In the genomic region with DNA sequence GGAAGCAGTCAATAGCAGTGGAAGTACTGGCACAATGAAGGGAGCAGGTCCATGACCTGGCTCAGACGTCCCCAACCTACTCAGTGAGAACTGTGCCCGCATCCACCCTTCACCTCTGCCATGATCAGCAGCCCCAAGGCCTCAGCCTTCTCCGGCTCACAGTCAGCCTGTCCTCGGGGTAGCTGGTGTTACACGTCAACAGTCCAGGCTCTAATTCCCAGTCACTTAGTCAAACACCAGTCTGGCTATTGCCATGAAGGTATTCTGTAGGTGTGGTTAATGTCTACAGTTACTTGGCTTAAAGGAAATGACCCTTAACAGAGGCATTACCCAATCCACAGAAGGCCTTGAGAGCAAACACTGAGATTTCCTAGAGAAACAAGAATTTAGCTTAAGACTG, we compare ENCODE assay signal across 17 cellular contexts. TPM values are rescaled to one million over a fixed set of nuclear protein-coding genes. Genes with fewer than 3 reads are reported as not detected.
DNase-seq lines count a peak whose midpoint lies in the region; ATAC-seq and TF ChIP-seq lines count a peak whose summit lies in the region.
"Had no signal": no experiment of that assay in that cellular context is flagged by ENCODE, and none has a peak within 500 bp of the region (broad histone marks: within the 10 kb centered on the region; RNA-seq: fewer than 3 reads in every experiment).

No MANE protein-coding gene starts in this region.

- H3K4me3 ChIP-seq in hepatocyte (no peak overlapping the region), colonic mucosa (no peak overlapping the region), Karpas-422 (ENCODE audit: low read length) (no peak overlapping the region)
- H3K4me3 ChIP-seq: vagina had no signal

- no peaks in the 10 kb centered on the region for H3K36me3 Mint-ChIP-seq in activated T-cell treated with anti-CD3 and anti-CD28 coated beads, Interleukin-2, amount 50 U/mL, for 72 hours (ENCODE audit: insufficient read depth in 2 of 2)
- H3K36me3 Mint-ChIP-seq: stimulated activated effector memory CD8-positive, alpha-beta T cell treated with anti-CD3 and anti-CD28 coated beads, Interleukin-12 subunit alpha, Interleukin-12 subunit beta, amount 100 ng/mL, for 72 hours had no signal

- H3K9me3 ChIP-seq in hepatocyte (ENCODE audit: low read depth) (no peaks in the 10 kb centered on the region), colonic mucosa (no peaks in the 10 kb centered on the region), Karpas-422 (ENCODE audit: low read length) (no peaks in the 10 kb centered on the region)
- H3K9me3 ChIP-seq: vagina had no signal

- H3K4me1 ChIP-seq in hepatocyte (ENCODE audit: insufficient read depth) (peaks cover 21% of the 10 kb centered on the region), colonic mucosa (no peaks in the 10 kb centered on the region), Karpas-422 (ENCODE audit: low read length) (no peaks in the 10 kb centered on the region)

- no peak overlapping the region for H3K4me2 ChIP-seq in hepatocyte
- no peak overlapping the region for H3K4me2 ChIP-seq in Karpas-422 (ENCODE audit: low read depth, low read length, poor library complexity, severe bottlenecking)

- H3K9me3 Mint-ChIP-seq in activated T-cell treated with anti-CD3 and anti-CD28 coated beads, Interleukin-2, amount 50 U/mL, for 72 hours = peaks cover 0 to 1% of the 10 kb centered on the region in 2 donors
- H3K9me3 Mint-ChIP-seq: stimulated activated effector memory CD8-positive, alpha-beta T cell treated with anti-CD3 and anti-CD28 coated beads, Interleukin-12 subunit alpha, Interleukin-12 subunit beta, amount 100 ng/mL, for 72 hours had no signal

- 37% methylated on average over 5 of the region's 5 CpGs for WGBS in hepatocyte (ENCODE audit: low lambda C conversion rate, missing lambda C conversion rate)

- no peak overlapping the region for H3K9ac ChIP-seq in colonic mucosa (ENCODE audit: low read depth in 2 of 2, low read length in 2 of 2)
- H3K9ac ChIP-seq in Karpas-422 (ENCODE audit: low read length) = no peak overlapping the region

- H3K9me2 ChIP-seq in hepatocyte (replicated peaks; ENCODE audit: insufficient read depth) (no peaks in the 10 kb centered on the region), Karpas-422 (replicated peaks; ENCODE audit: insufficient read depth, low read length) (no peaks in the 10 kb centered on the region)

- peak overlapping the region; percentile 93 for H3K27ac ChIP-seq in hepatocyte
- no peak overlapping the region for H3K27ac ChIP-seq in colonic mucosa
- no peak overlapping the region for H3K27ac ChIP-seq in Karpas-422 (ENCODE audit: low read length)
- H3K27ac ChIP-seq: HL-60, vagina had no signal

- H4K20me1 ChIP-seq in hepatocyte (ENCODE audit: insufficient read depth, poor library complexity, severe bottlenecking) = peaks cover 18% of the 10 kb centered on the region
- no peaks in the 10 kb centered on the region for H4K20me1 ChIP-seq in Karpas-422 (ENCODE audit: insufficient read depth, low read depth, low read length)

- no peak overlapping the region for H3K27ac Mint-ChIP-seq in activated T-cell treated with anti-CD3 and anti-CD28 coated beads, Interleukin-2, amount 50 U/mL, for 72 hours
- H3K27ac Mint-ChIP-seq: stimulated activated effector memory CD8-positive, alpha-beta T cell treated with anti-CD3 and anti-CD28 coated beads, Interleukin-12 subunit alpha, Interleukin-12 subunit beta, amount 100 ng/mL, for 72 hours had no signal

- peaks cover 11% of the 10 kb centered on the region for H3K4me1 Mint-ChIP-seq in activated T-cell treated with anti-CD3 and anti-CD28 coated beads, Interleukin-2, amount 50 U/mL, for 72 hours (ENCODE audit: low read depth)
- H3K4me1 Mint-ChIP-seq: stimulated activated effector memory CD8-positive, alpha-beta T cell treated with anti-CD3 and anti-CD28 coated beads, Interleukin-12 subunit alpha, Interleukin-12 subunit beta, amount 100 ng/mL, for 72 hours had no signal

- TF ChIP-seq CTCF in hepatocyte (IDR thresholded peaks at IDR 0.05; ENCODE audit: poor library complexity) (no peak), colonic mucosa (IDR thresholded peaks at IDR 0.05) (no peak)

- ATAC-seq in activated T-cell treated with anti-CD3 and anti-CD28 coated beads, Interleukin-2, amount 50 U/mL, for 72 hours (replicated peaks in 1 of 2) = no peak
- ATAC-seq: stimulated activated effector memory CD8-positive, alpha-beta T cell treated with anti-CD3 and anti-CD28 coated beads, Interleukin-12 subunit alpha, Interleukin-12 subunit beta, amount 100 ng/mL, for 72 hours had no signal

- H2AFZ ChIP-seq in hepatocyte (no peak overlapping the region), Karpas-422 (ENCODE audit: low read length) (no peak overlapping the region)

- H3K27me3 ChIP-seq in hepatocyte = no peaks in the 10 kb centered on the region
- no peaks in the 10 kb centered on the region for H3K27me3 ChIP-seq in colonic mucosa
- no peaks in the 10 kb centered on the region for H3K27me3 ChIP-seq in Karpas-422 (ENCODE audit: low read length)
- H3K27me3 ChIP-seq: vagina had no signal

- H3K36me3 ChIP-seq in hepatocyte (replicated peaks; ENCODE audit: insufficient read depth, low read depth) = no peaks in the 10 kb centered on the region
- no peaks in the 10 kb centered on the region for H3K36me3 ChIP-seq in colonic mucosa
- H3K36me3 ChIP-seq in Karpas-422 (ENCODE audit: insufficient read depth, low read length) = no peaks in the 10 kb centered on the region
- H3K36me3 ChIP-seq: vagina had no signal

- intact Hi-C loops in colonic mucosa (cut with DNase I) = no loop called here

- H3K4me3 Mint-ChIP-seq in activated T-cell treated with anti-CD3 and anti-CD28 coated beads, Interleukin-2, amount 50 U/mL, for 72 hours = no peak overlapping the region
- H3K4me3 Mint-ChIP-seq: H9; stimulated activated effector memory CD8-positive, alpha-beta T cell treated with anti-CD3 and anti-CD28 coated beads, Interleukin-12 subunit alpha, Interleukin-12 subunit beta, amount 100 ng/mL, for 72 hours had no signal

- DNase-seq in ELR (ENCODE audit: low read depth) (peak; percentile 33), amniotic epithelial cell (ENCODE audit: low read depth) (peak; percentile 83), hepatocyte (ENCODE audit: low spot score) (peak; percentile 72), renal cortical epithelial cell (ENCODE audit: low read depth) (peak; percentile 99), colonic mucosa (no peak), Karpas-422 (no peak), hepatic stellate cell (ENCODE audit: low spot score) (no peak)
- no peak for DNase-seq in activated T-cell treated with anti-CD3 and anti-CD28 coated beads, Interleukin-2, amount 50 U/mL, for 72 hours
- DNase-seq: activated naive CD4-positive, alpha-beta T cell treated with anti-CD3 and anti-CD28 coated beads, Interleukin-2, amount 50 U/mL, for 16 hours; H9; NCI-H2029; NCI-H774; Right ventricle myocardium superior; stimulated activated CD4-positive, alpha-beta T cell treated with anti-CD3 and anti-CD28 coated beads, Interleukin-4, amount 100 ng/mL, for 1 hour had no signal

- H3K79me2 ChIP-seq in hepatocyte (peaks cover 95% of the 10 kb centered on the region), Karpas-422 (ENCODE audit: low read length) (no peaks in the 10 kb centered on the region)

- no peaks in the 10 kb centered on the region for H3K27me3 Mint-ChIP-seq in activated T-cell treated with anti-CD3 and anti-CD28 coated beads, Interleukin-2, amount 50 U/mL, for 72 hours (ENCODE audit: low read depth)

RNA-seq across cellular contexts. Expression of gene GRB10, which starts 49.1 kb away (rescaled TPM):
- total RNA-seq in hepatocyte (51.0 and 65.9 TPM in 2 replicates), renal cortical epithelial cell (48.8 and 73.8 TPM in 2 replicates), colonic mucosa (10 to 100 TPM; 10.3 to 15.1 TPM)
- 47.6 and 53.4 TPM in 2 replicates for polyA plus RNA-seq in hepatocyte
- 10 to 100 TPM; 18.4 to 21.0 TPM for total RNA-seq in activated T-cell treated with anti-CD3 and anti-CD28 coated beads, Interleukin-2, amount 50 U/mL, for 72 hours
- total RNA-seq in Karpas-422 (2014; rRNA removed; shearing (Covaris generic); ENCODE audit: low replicate concordance) = not detected in 2 replicates

Comparison
In these comparisons a context has a peak if more than half of its experiments do, and no peak if none do; other contexts are left out.
1. DNase-seq: peak in ELR (single experiment), amniotic epithelial cell (single experiment), hepatocyte (single experiment) and renal cortical epithelial cell (single experiment); none in colonic mucosa (single experiment), activated T-cell treated with anti-CD3 and anti-CD28 coated beads, Interleukin-2, amount 50 U/mL, for 72 hours (0 of 2), Karpas-422 (single experiment) and hepatic stellate cell (single experiment).
2. RNA of gene GRB10, which starts 49.1 kb away (total RNA-seq): 48.8 to 73.8 TPM in renal cortical epithelial cell, 51.0 to 65.9 TPM in hepatocyte, 18.4 to 21.0 TPM in activated T-cell treated with anti-CD3 and anti-CD28 coated beads, Interleukin-2, amount 50 U/mL, for 72 hours and 10.3 to 15.1 TPM in colonic mucosa; not detected in Karpas-422; every median in the first group is over 10 times any median in the second.